ENCODE assay signal across 8 cellular contexts in the genomic region with DNA sequence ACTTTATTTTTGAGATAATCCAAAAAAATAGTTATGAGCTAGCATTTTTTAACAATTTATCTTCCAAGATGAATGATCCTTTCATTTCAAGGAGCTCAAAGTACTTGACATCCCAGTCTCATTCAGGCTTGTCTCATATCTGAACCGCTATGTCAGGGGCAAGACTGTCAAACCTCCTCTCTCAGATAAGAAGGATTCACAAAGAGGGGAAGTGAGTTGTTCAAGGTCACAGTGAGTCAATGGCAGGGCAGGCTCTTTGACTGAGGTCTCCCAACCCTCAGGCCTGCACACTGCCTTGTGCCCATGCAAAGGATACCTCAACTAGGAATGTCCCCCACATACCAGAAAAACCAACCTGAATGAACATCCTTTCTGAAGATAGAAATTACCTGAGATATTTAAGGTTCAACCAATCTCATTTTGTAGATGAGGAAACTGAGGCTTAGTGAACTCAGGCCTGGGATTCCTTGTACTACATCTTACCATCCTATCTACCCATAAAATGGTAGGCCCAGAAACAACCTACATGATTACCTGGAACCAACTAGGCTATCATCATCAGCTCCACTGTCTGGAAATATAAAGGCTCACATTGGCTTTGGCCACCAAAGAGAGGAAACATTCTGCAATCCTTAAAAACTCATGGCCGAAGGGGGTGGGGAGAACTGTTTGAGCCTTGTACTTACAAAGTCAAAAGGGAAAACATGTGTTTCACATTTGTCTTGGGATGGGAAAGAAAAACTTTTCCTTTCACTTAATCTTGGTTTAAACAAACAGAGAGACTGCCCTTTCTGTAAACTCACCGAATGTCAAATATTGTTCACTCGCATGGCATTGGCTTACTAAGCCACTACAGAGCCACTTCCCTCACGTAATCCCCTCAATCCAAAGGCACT. TPM values are rescaled to one million over a fixed set of nuclear protein-coding genes. Genes with fewer than 3 reads are reported as not detected.
DNase-seq lines count a peak whose midpoint lies in the region; ATAC-seq and TF ChIP-seq lines count a peak whose summit lies in the region.

No MANE protein-coding gene starts in this region.

- H3K4me1 ChIP-seq in spleen = peaks cover 23 to 86% (median 50%) of the 10 kb centered on the region in 6 donors
- peaks cover 12% of the 10 kb centered on the region for H3K4me1 ChIP-seq in MM.1S (ENCODE audit: low read length)

- H3K9ac ChIP-seq in MM.1S (ENCODE audit: low read length) = no peak overlapping the region

- peaks cover 53% of the 10 kb centered on the region for H3K4me1 Mint-ChIP-seq in T-helper 17 cell

- H3K4me3 ChIP-seq in foreskin fibroblast (ENCODE audit: low read depth in 1 of 2, low read length in 2 of 2) (peak overlapping the region; percentile 12 to 27), spleen (peak overlapping the region in 2 of 8 donors; percentile 0 to 47), MM.1S (ENCODE audit: low read length) (no peak overlapping the region)

- H3K9me3 ChIP-seq in T-helper 17 cell (ENCODE audit: control insufficient read depth, low read length, poor library complexity, severe bottlenecking) (no peaks in the 10 kb centered on the region), spleen (no peaks in the 10 kb centered on the region), MM.1S (replicated peaks; ENCODE audit: insufficient read depth, low read length) (no peaks in the 10 kb centered on the region)

- H3K36me3 Mint-ChIP-seq in T-helper 17 cell (ENCODE audit: low read depth) = peaks cover 2% of the 10 kb centered on the region

- H3K27ac Mint-ChIP-seq in T-helper 17 cell = peak overlapping the region; percentile 94

- no peaks in the 10 kb centered on the region for H3K27me3 ChIP-seq in spleen (replicated peaks in 1 of 7)
- H3K27me3 ChIP-seq in MM.1S (replicated peaks; ENCODE audit: insufficient read depth, low read length) = no peaks in the 10 kb centered on the region

- intact Hi-C loops in spleen (cut with DNase I; ENCODE audit: low total_unique reads) = no loop called here

- DNase-seq in HEK293T (ENCODE audit: extremely low spot score) (no peak), T-helper 17 cell (no peak), foreskin fibroblast (peak in 1 of 2 donors; percentile 53), spleen (no peak), GM19238 (ENCODE audit: insufficient read length, low spot score) (no peak), MM.1S (no peak)
- DNase-seq in stimulated activated naive CD4-positive, alpha-beta T cell (lab: John Stamatoyannopoulos, UW) = no peak

- TF ChIP-seq CTCF in foreskin fibroblast (IDR thresholded peaks at IDR 0.05; ENCODE audit: low read depth, low read length) (no peak), spleen (IDR thresholded peaks at IDR 0.05 in 8 of 11, conservative IDR thresholded peaks at IDR 0.05 in 3 of 11) (no peak), MM.1S (IDR thresholded peaks at IDR 0.05; ENCODE audit: low read length) (no peak)

- H3K27ac ChIP-seq in spleen (peak overlapping the region; percentile 44 to 91 (median 82)), MM.1S (ENCODE audit: low read length) (no peak overlapping the region)

- no peak for ATAC-seq in T-helper 17 cell
- ATAC-seq in GM19463 (IDR thresholded peaks at IDR 0.05; ENCODE audit: unreplicated experiment) = no peak

- H3K4me2 ChIP-seq in MM.1S (ENCODE audit: low read depth, low read length) = no peak overlapping the region

- WGBS in spleen, 5 donors = 46 to 72% (median 55%) methylated on average over 5 of the region's 5 CpGs

- POLR2A ChIA-PET in HEK293T (lab: Yijun Ruan, JAX) = interaction anchor here (0.9 to 1.7 kb wide), 6 partner anchors 10 to 229 kb away, joined by 3 to 8 read pairs (median 3); no protein-coding TSS in a partner anchor

- H3K9me2 ChIP-seq in MM.1S (replicated peaks; ENCODE audit: insufficient read depth, low read length) = no peaks in the 10 kb centered on the region

- H2AFZ ChIP-seq in MM.1S (ENCODE audit: low read length) = no peak overlapping the region

- peak overlapping the region; percentile 66 for H3K4me3 Mint-ChIP-seq in T-helper 17 cell

- H3F3A ChIP-seq in MM.1S (ENCODE audit: insufficient read depth, low read length) = no peaks in the 10 kb centered on the region

- H4K20me1 ChIP-seq in MM.1S (ENCODE audit: insufficient read depth, low read length) = no peaks in the 10 kb centered on the region

- H3K79me2 ChIP-seq in MM.1S (ENCODE audit: low read length) = no peaks in the 10 kb centered on the region

- TF ChIP-seq POLR2A in spleen (IDR thresholded peaks at IDR 0.05) = no peak

- no peaks in the 10 kb centered on the region for H3K27me3 Mint-ChIP-seq in T-helper 17 cell

- CTCF ChIA-PET in HEK293T (lab: Yijun Ruan, JAX) = no interaction called here

- no peaks in the 10 kb centered on the region for H3K36me3 ChIP-seq in spleen
- H3K36me3 ChIP-seq in MM.1S (replicated peaks; ENCODE audit: insufficient read depth, low read length) = no peaks in the 10 kb centered on the region

TF ChIP-seq in HEK293T, 16 proteins besides CTCF, POLR2A, EP300 and RAD21:
- TF ChIP-seq CTBP1 (IDR thresholded peaks at IDR 0.05; ENCODE audit: borderline replicate concordance) = no peak
- TF ChIP-seq ARNT (IDR thresholded peaks at IDR 0.05) = 0 out of 2 replicates have a peak, but pooled peaks have one; percentile 5
- 0 out of 2 replicates have a peak, but pooled peaks have one; percentile 36 for TF ChIP-seq L3MBTL2 (conservative IDR thresholded peaks at IDR 0.05)
- TF ChIP-seq SP1 (IDR thresholded peaks at IDR 0.05) = no peak

RNA-seq across cellular contexts. Expression of a gene that starts 51.1 kb away (rescaled TPM):
- 1 to 10 TPM; 1.8 to 5.3 TPM for total RNA-seq in T-helper 17 cell
- 1 to 10 TPM in 3 of 7 donors, under 1 TPM in 2, not detected in 2; 0.32 to 3.2 (median 2.3) TPM for total RNA-seq in spleen
- under 1 TPM; 0.21 to 0.77 (median 0.24) TPM for polyA plus RNA-seq in spleen
